Comparison of ENCODE assay signal across 10 cellular contexts in genomic region chr9:107183176-107183575, GRCh38.
"Had no signal": no experiment of that assay in that cellular context is flagged by ENCODE, and none has a peak within 500 bp of the region (broad histone marks: within the 10 kb centered on the region; RNA-seq: fewer than 3 reads in every experiment).

No MANE protein-coding gene starts in this region.

- DNase-seq: GM23248, GOT3, H7, H9, HCEC 1CT, HFFc6 had no signal

- H3K4me3 ChIP-seq: GM23248, GM23338, HAP-1 had no signal

- H3K4me3 Mint-ChIP-seq: GM23338, H9, HFFc6 had no signal

- H3K27ac ChIP-seq: GM23248 had no signal

- H3K4me1 ChIP-seq: HAP-1 had no signal

- H3K36me3 ChIP-seq: HAP-1 had no signal

- H3K9ac ChIP-seq: GM23248 had no signal

- H3K4me1 Mint-ChIP-seq: GM23338, H9 had no signal

- H3K9me3 ChIP-seq: HAP-1 had no signal

- H3K9me3 Mint-ChIP-seq: GM23338, H9, HFFc6 had no signal

- ATAC-seq: GM23338, HCT116 had no signal

- H3K27ac Mint-ChIP-seq: GM23338, H9, HFFc6 had no signal

- FAIRE-seq: H1 had no signal
